ENCODE assay signal across 8 cellular contexts in the genomic region with DNA sequence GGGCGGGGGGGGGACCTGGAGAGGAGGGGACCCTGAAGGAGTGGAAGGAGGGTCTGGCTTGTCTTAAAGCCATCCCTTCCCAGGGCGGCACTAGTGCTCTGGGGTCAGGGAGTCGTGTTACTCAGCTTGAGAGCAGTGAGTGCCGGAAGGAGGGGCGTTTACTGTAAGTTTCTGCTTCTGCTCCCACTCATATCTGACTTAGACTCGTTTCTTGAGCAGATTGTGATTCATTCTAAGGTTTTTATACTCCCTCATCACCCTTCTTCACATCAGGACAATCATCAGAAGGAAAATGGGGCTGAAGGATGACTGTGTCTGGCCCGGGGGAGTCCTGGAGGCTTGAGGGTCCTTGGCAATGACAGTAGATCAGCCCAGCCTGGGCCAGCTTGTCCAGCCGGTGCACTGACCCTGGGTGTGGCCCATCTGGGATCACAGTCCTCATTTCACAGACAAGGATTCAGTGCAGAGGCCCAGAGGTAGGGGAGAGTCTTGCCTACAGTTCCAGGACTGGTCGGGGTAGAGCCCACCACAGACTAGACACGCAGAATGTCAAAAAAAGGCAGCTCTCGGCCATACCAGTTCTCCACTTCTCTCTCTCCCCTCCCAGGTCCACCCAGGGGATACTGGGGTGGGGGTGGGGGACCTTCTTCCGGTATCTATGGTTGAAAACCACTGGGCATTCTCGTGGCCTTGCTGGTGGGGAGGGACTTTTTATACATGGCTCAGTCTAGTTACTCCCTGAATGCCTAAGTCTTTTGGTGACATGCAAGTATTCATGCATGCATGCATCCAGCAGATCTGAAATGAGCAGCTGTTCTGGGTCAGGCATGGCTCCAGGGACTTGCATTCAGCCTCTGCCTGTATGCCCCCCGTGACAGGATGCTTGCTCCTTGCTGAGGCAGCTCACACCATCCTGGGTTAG. TPM values are rescaled to one million over a fixed set of nuclear protein-coding genes. Genes with fewer than 3 reads are reported as not detected.
A peak's percentile ranks its signal among the peaks of the same experiment; 100 is the strongest.
DNase-seq lines count a peak whose midpoint lies in the region; ATAC-seq and TF ChIP-seq lines count a peak whose summit lies in the region.

No MANE protein-coding gene starts in this region.

- peaks cover 23% of the 10 kb centered on the region for H3K4me1 ChIP-seq in lower lobe of right lung
- H3K4me1 ChIP-seq in gastrocnemius medialis: peaks cover 0 to 8% of the 10 kb centered on the region in 2 donors

- DNase-seq in EH (ENCODE audit: low read depth) (peak; percentile 73), HCEC 1CT (peak; percentile 34), lower lobe of right lung (peak; percentile 31), gastrocnemius medialis (no peak), NCI-H524 (lab: John Stamatoyannopoulos, UW) (no peak), lower leg skin (ENCODE audit: low spot score in 2 of 2) (no peak)
- peak; percentile 77 for DNase-seq in activated CD8-positive, alpha-beta T cell treated with anti-CD3 and anti-CD28 coated beads for 36 hours

- H3K4me3 ChIP-seq in lower lobe of right lung (no peak overlapping the region), gastrocnemius medialis (no peak overlapping the region), lower leg skin (ENCODE audit: low read depth, poor library complexity, severe bottlenecking) (no peak overlapping the region)

- H3K27me3 ChIP-seq in lower lobe of right lung (ENCODE audit: low read depth): peaks cover 51% of the 10 kb centered on the region
- peaks cover 39 to 42% (median 41%) of the 10 kb centered on the region in 3 donors for H3K27me3 ChIP-seq in gastrocnemius medialis

- no peak for TF ChIP-seq CTCF in activated CD8-positive, alpha-beta T cell treated with anti-CD3 and anti-CD28 coated beads for 36 hours (IDR thresholded peaks at IDR 0.05)
- TF ChIP-seq CTCF in lower lobe of right lung (IDR thresholded peaks at IDR 0.05) (no peak), gastrocnemius medialis (IDR thresholded peaks at IDR 0.05 in 4 of 5, conservative IDR thresholded peaks at IDR 0.05 in 1 of 5) (no peak), lower leg skin (IDR thresholded peaks at IDR 0.05) (no peak)

- no peak overlapping the region for H3K4me3 Mint-ChIP-seq in activated CD8-positive, alpha-beta T cell treated with anti-CD3 and anti-CD28 coated beads for 36 hours

- H3K36me3 ChIP-seq in lower lobe of right lung (no peaks in the 10 kb centered on the region), gastrocnemius medialis (no peaks in the 10 kb centered on the region)

- peak overlapping the region; percentile 38 for H3K27ac ChIP-seq in lower lobe of right lung
- no peak overlapping the region for H3K27ac ChIP-seq in gastrocnemius medialis

- no peak for TF ChIP-seq POLR2A in gastrocnemius medialis (IDR thresholded peaks at IDR 0.05)
- TF ChIP-seq POLR2A in lower leg skin (IDR thresholded peaks at IDR 0.05): no peak

- ATAC-seq in activated CD8-positive, alpha-beta T cell treated with anti-CD3 and anti-CD28 coated beads for 36 hours: peak; percentile 78
- ATAC-seq in lower lobe of right lung (peak; percentile 14 to 50), gastrocnemius medialis (no peak), GM19455 (IDR thresholded peaks at IDR 0.05; ENCODE audit: unreplicated experiment) (no peak)

- H3K9me3 ChIP-seq in lower lobe of right lung: no peaks in the 10 kb centered on the region
- H3K9me3 ChIP-seq in gastrocnemius medialis: no peaks in the 10 kb centered on the region

- POLR2A ChIA-PET in activated CD8-positive, alpha-beta T cell treated with anti-CD3 and anti-CD28 coated beads for 36 hours (lab: Charles Lee): interaction anchor here (0.6 to 6.4 kb wide), 8 partner anchors 9 to 160 kb away, joined by 3 to 43 read pairs (median 6); partner anchors contain the start of gene MIIP

- in situ Hi-C loops in gastrocnemius medialis (cut with MboI; ENCODE audit: low sequenced_read_pairs in 4 of 4): no loop called here

- no peaks in the 10 kb centered on the region for H3K9me3 Mint-ChIP-seq in activated CD8-positive, alpha-beta T cell treated with anti-CD3 and anti-CD28 coated beads for 36 hours

- peak overlapping the region; percentile 80 for H3K27ac Mint-ChIP-seq in activated CD8-positive, alpha-beta T cell treated with anti-CD3 and anti-CD28 coated beads for 36 hours

- peaks cover 47% of the 10 kb centered on the region for H3K4me1 Mint-ChIP-seq in activated CD8-positive, alpha-beta T cell treated with anti-CD3 and anti-CD28 coated beads for 36 hours (ENCODE audit: low read depth)

- 36 to 41% methylated on average over 14 of the region's 14 CpGs for WGBS in lower leg skin, 2 donors

- H3K36me3 Mint-ChIP-seq in activated CD8-positive, alpha-beta T cell treated with anti-CD3 and anti-CD28 coated beads for 36 hours (ENCODE audit: low read depth): no peaks in the 10 kb centered on the region

- intact Hi-C loops in activated CD8-positive, alpha-beta T cell treated with anti-CD3 and anti-CD28 coated beads for 36 hours (cut with micrococcal nuclease): no loop called here
- intact Hi-C loops in lower lobe of right lung (cut with DNase I): no loop called here
- intact Hi-C loops in gastrocnemius medialis (cut with DNase I; ENCODE audit: low total_unique reads): no loop called here
- intact Hi-C loops in lower leg skin (cut with DNase I; ENCODE audit: low total_unique reads): no loop called here

- CTCF ChIA-PET in activated CD8-positive, alpha-beta T cell treated with anti-CD3 and anti-CD28 coated beads for 36 hours (lab: Charles Lee): interaction anchor here (1.7 to 2.8 kb wide), 3 partner anchors 11 to 57 kb away, joined by 7 to 20 read pairs (median 12); no protein-coding TSS in a partner anchor

- H3K27me3 Mint-ChIP-seq in activated CD8-positive, alpha-beta T cell treated with anti-CD3 and anti-CD28 coated beads for 36 hours: peaks cover 54% of the 10 kb centered on the region

RNA-seq across cellular contexts. Expression of gene TNFRSF8, which starts 5.1 kb away (rescaled TPM):
- 1 to 10 TPM; 1.5 to 1.8 TPM for total RNA-seq in activated CD8-positive, alpha-beta T cell treated with anti-CD3 and anti-CD28 coated beads for 36 hours
- 2.7 TPM for total RNA-seq in lower lobe of right lung
- 1 to 10 TPM; 1.1 to 2.6 (median 1.4) TPM for total RNA-seq in gastrocnemius medialis
- 1 to 10 TPM in 3 of 4 donors, under 1 TPM in 1; 0.72 to 4.1 (median 1.9) TPM for total RNA-seq in lower leg skin

RNA-seq across cellular contexts. Expression of gene MIIP, which starts 48.9 kb away (rescaled TPM):
- 10 to 100 TPM; 24.0 to 24.7 TPM for total RNA-seq in activated CD8-positive, alpha-beta T cell treated with anti-CD3 and anti-CD28 coated beads for 36 hours
- 39.3 TPM for total RNA-seq in lower lobe of right lung
- 10 to 100 TPM; 32.4 to 43.1 (median 40.1) TPM for total RNA-seq in gastrocnemius medialis
- total RNA-seq in lower leg skin: 10 to 100 TPM; 27.3 to 33.2 (median 30.1) TPM

Comparison
In these comparisons a context has a peak if more than half of its experiments do, and no peak if none do; other contexts are left out.
1. DNase-seq: peak in EH (single experiment), HCEC 1CT (single experiment), activated CD8-positive, alpha-beta T cell treated with anti-CD3 and anti-CD28 coated beads for 36 hours (single experiment) and lower lobe of right lung (single experiment); none in gastrocnemius medialis (0 of 2), NCI-H524 (0 of 2) and lower leg skin (0 of 2).
2. ATAC-seq: peak in activated CD8-positive, alpha-beta T cell treated with anti-CD3 and anti-CD28 coated beads for 36 hours (single experiment) and lower lobe of right lung (2 of 2); none in gastrocnemius medialis (0 of 2) and GM19455 (single experiment).